Comparison of ENCODE assay signal across 36 cellular contexts in genomic region chr16:64181526-64181925, GRCh38.
"Had no signal": no experiment of that assay in that cellular context is flagged by ENCODE, and none has a peak within 500 bp of the region (broad histone marks: within the 10 kb centered on the region; RNA-seq: fewer than 3 reads in every experiment).

No MANE protein-coding gene starts in this region.

- H3K4me3 Mint-ChIP-seq: activated B cell treated with CpG ODN at 0.5 μM for 24 hours; activated CD4-positive, alpha-beta memory T cell treated with anti-CD3 and anti-CD28 coated beads for 36 hours; activated CD4-positive, alpha-beta T cell treated with anti-CD3 and anti-CD28 coated beads, Interleukin-2, amount 10 ng/mL, durations not matched to agents 24 days and 14 days; activated CD8-positive, alpha-beta T cell treated with anti-CD3 and anti-CD28 coated beads for 36 hours; activated naive CD4-positive, alpha-beta T cell treated with anti-CD3 and anti-CD28 coated beads, Interleukin-2, amount 10 ng/mL, durations not matched to agents 7 days and 5 days; activated naive CD4-positive, alpha-beta T cell treated with anti-CD3 and anti-CD28 coated beads, Interleukin-2, amount 50 U/mL, for 24 hours; activated naive CD8-positive, alpha-beta T cell; activated naive CD8-positive, alpha-beta T cell treated with anti-CD3 and anti-CD28 coated beads, Interleukin-2, amount 10 ng/mL, durations not matched to agents 7 days and 5 days; activated T-cell treated with anti-CD3 and anti-CD28 coated beads, Interleukin-2, amount 50 U/mL, for 4 hours; activated T-cell treated with anti-CD3 and anti-CD28 coated beads, Interleukin-2, amount 50 U/mL, for 72 hours; activated T-helper 1 cell treated with anti-CD3 and anti-CD28 coated beads, Interleukin-12 subunit alpha, Interleukin-12 subunit beta, Interleukin-2, Interleukin-4 antibody, amounts not matched to agents 30 ng/mL and 10 ng/mL and 1 ng/mL, durations not matched to agents 14 hours and 24 hours and 36 hours; activated T-helper 17 cell treated with anti-CD3 and anti-CD28 coated beads, Interleukin-2, amount 50 U/mL, for 72 hours; T-helper 1 cell treated with Interleukin-12 subunit alpha and Interleukin-12 subunit beta and Interleukin-4 antibody, amounts not matched to agents 30 μg/mL and 1 μg/mL, for 36 hours; T-helper 2 cell treated with Interferon-gamma antibody and Interleukin-4, amounts not matched to agents 5 μg/mL and 100 μg/mL, for 36 hours had no signal

- H3K4me1 Mint-ChIP-seq: activated B cell treated with CpG ODN at 0.5 μM for 24 hours; activated CD4-positive, alpha-beta T cell treated with anti-CD3 and anti-CD28 coated beads, Interleukin-2, amount 10 ng/mL, durations not matched to agents 24 days and 14 days; activated naive CD4-positive, alpha-beta T cell treated with anti-CD3 and anti-CD28 coated beads, Interleukin-2, amount 10 ng/mL, durations not matched to agents 7 days and 5 days; activated naive CD4-positive, alpha-beta T cell treated with anti-CD3 and anti-CD28 coated beads, Interleukin-2, amount 50 U/mL, for 24 hours; activated naive CD8-positive, alpha-beta T cell treated with anti-CD3 and anti-CD28 coated beads, Interleukin-2, amount 10 ng/mL, durations not matched to agents 7 days and 5 days; activated T-helper 17 cell treated with anti-CD3 and anti-CD28 coated beads, Interleukin-2, amount 50 U/mL, for 72 hours had no signal

- ATAC-seq: activated CD8-positive, alpha-beta T cell treated with anti-CD3 and anti-CD28 coated beads for 36 hours; activated T-cell treated with anti-CD3 and anti-CD28 coated beads, Interleukin-2, amount 50 U/mL, for 4 hours; activated T-cell treated with anti-CD3 and anti-CD28 coated beads, Interleukin-2, amount 50 U/mL, for 72 hours; activated T-helper 17 cell treated with anti-CD3 and anti-CD28 coated beads, Interleukin-2, amount 50 U/mL, for 72 hours; body of pancreas had no signal

- H3K27ac ChIP-seq: body of pancreas, brain microvascular endothelial cell, breast epithelium, VCaP had no signal

- H3K4me1 ChIP-seq: adrenal gland, body of pancreas, breast epithelium had no signal

- H3K27me3 ChIP-seq: adrenal gland, body of pancreas, brain microvascular endothelial cell, breast epithelium had no signal

- H3K27ac Mint-ChIP-seq: activated B cell treated with CpG ODN at 0.5 μM for 24 hours; activated CD4-positive, alpha-beta memory T cell treated with anti-CD3 and anti-CD28 coated beads for 36 hours; activated CD4-positive, alpha-beta T cell treated with anti-CD3 and anti-CD28 coated beads, Interleukin-2, amount 10 ng/mL, durations not matched to agents 24 days and 14 days; activated CD8-positive, alpha-beta T cell treated with anti-CD3 and anti-CD28 coated beads for 36 hours; activated naive CD4-positive, alpha-beta T cell treated with anti-CD3 and anti-CD28 coated beads, Interleukin-2, amount 10 ng/mL, durations not matched to agents 7 days and 5 days; activated naive CD4-positive, alpha-beta T cell treated with anti-CD3 and anti-CD28 coated beads, Interleukin-2, amount 50 U/mL, for 24 hours; activated naive CD8-positive, alpha-beta T cell; activated naive CD8-positive, alpha-beta T cell treated with anti-CD3 and anti-CD28 coated beads, Interleukin-2, amount 10 ng/mL, durations not matched to agents 7 days and 5 days; activated T-cell treated with anti-CD3 and anti-CD28 coated beads, Interleukin-2, amount 50 U/mL, for 72 hours; activated T-helper 1 cell treated with anti-CD3 and anti-CD28 coated beads, Interleukin-12 subunit alpha, Interleukin-12 subunit beta, Interleukin-2, Interleukin-4 antibody, amounts not matched to agents 30 ng/mL and 10 ng/mL and 1 ng/mL, durations not matched to agents 14 hours and 24 hours and 36 hours; activated T-helper 17 cell treated with anti-CD3 and anti-CD28 coated beads, Interleukin-2, amount 50 U/mL, for 72 hours; T-helper 1 cell treated with Interleukin-12 subunit alpha and Interleukin-12 subunit beta and Interleukin-4 antibody, amounts not matched to agents 30 μg/mL and 1 μg/mL, for 36 hours; T-helper 2 cell treated with Interferon-gamma antibody and Interleukin-4, amounts not matched to agents 5 μg/mL and 100 μg/mL, for 36 hours had no signal

- DNase-seq: activated B cell treated with CpG ODN at 0.5 μM for 24 hours; activated CD4-positive, alpha-beta memory T cell treated with anti-CD3 and anti-CD28 coated beads for 36 hours; activated CD4-positive, alpha-beta T cell treated with anti-CD3 and anti-CD28 coated beads for 4 hours; activated CD4-positive, alpha-beta T cell treated with anti-CD3 and anti-CD28 coated beads, Interleukin-2, amount 10 ng/mL, durations not matched to agents 24 days and 14 days; activated CD4-positive, alpha-beta T cell treated with anti-CD3 and anti-CD28 coated beads, Interleukin-2, amount 50 U/mL, for 1 hour; activated CD4-positive, alpha-beta T cell treated with anti-CD3 and anti-CD28 coated beads, Interleukin-2, amount 50 U/mL, for 4 hours; activated CD4-positive, CD25-positive, alpha-beta regulatory T cell treated with anti-CD3 and anti-CD28 coated beads, Interleukin-2, amount 50 U/mL, for 72 hours; activated CD8-positive, alpha-beta memory T cell treated with anti-CD3 and anti-CD28 coated beads, Interleukin-2, amount 50 U/mL, for 4 hours; activated CD8-positive, alpha-beta T cell treated with anti-CD3 and anti-CD28 coated beads for 36 hours; activated effector memory CD4-positive, alpha-beta T cell treated with anti-CD3 and anti-CD28 coated beads, Interleukin-2, amount 50 U/mL, for 16 hours; activated gamma-delta T cell treated with Interleukin-2 at 50 U/mL for 16 hours; activated naive CD4-positive, alpha-beta T cell treated with anti-CD3 and anti-CD28 coated beads, Interleukin-2, amount 10 ng/mL, durations not matched to agents 7 days and 5 days; activated naive CD4-positive, alpha-beta T cell treated with Interleukin-2 at 50 U/mL for 16 hours; activated naive CD8-positive, alpha-beta T cell treated with anti-CD3 and anti-CD28 coated beads, Interleukin-2, amount 10 ng/mL, durations not matched to agents 7 days and 5 days; activated T-cell treated with anti-CD3 and anti-CD28 coated beads for 4 hours; activated T-cell treated with anti-CD3 and anti-CD28 coated beads, Interleukin-2, amount 50 U/mL, for 1 hour; activated T-cell treated with anti-CD3 and anti-CD28 coated beads, Interleukin-2, amount 50 U/mL, for 4 hours; activated T-cell treated with anti-CD3 and anti-CD28 coated beads, Interleukin-2, amount 50 U/mL, for 72 hours; adrenal gland; amniotic stem cell; aorta; body of pancreas; brain microvascular endothelial cell; central memory CD4-positive, alpha-beta T cell; SW 1271; T-helper 1 cell; T-helper 2 cell; T-helper 9 cell had no signal

- H3K4me3 ChIP-seq: adrenal gland, body of pancreas, breast epithelium had no signal

- H3K36me3 Mint-ChIP-seq: activated CD4-positive, alpha-beta memory T cell treated with anti-CD3 and anti-CD28 coated beads for 36 hours; activated naive CD4-positive, alpha-beta T cell treated with anti-CD3 and anti-CD28 coated beads, Interleukin-2, amount 10 ng/mL, durations not matched to agents 7 days and 5 days; activated naive CD4-positive, alpha-beta T cell treated with anti-CD3 and anti-CD28 coated beads, Interleukin-2, amount 50 U/mL, for 24 hours; activated naive CD8-positive, alpha-beta T cell; activated naive CD8-positive, alpha-beta T cell treated with anti-CD3 and anti-CD28 coated beads, Interleukin-2, amount 10 ng/mL, durations not matched to agents 7 days and 5 days had no signal

- H3K27me3 Mint-ChIP-seq: activated B cell treated with CpG ODN at 0.5 μM for 24 hours; activated CD4-positive, alpha-beta memory T cell treated with anti-CD3 and anti-CD28 coated beads for 36 hours; activated CD4-positive, alpha-beta T cell treated with anti-CD3 and anti-CD28 coated beads, Interleukin-2, amount 10 ng/mL, durations not matched to agents 24 days and 14 days; activated CD8-positive, alpha-beta T cell treated with anti-CD3 and anti-CD28 coated beads for 36 hours; activated naive CD4-positive, alpha-beta T cell treated with anti-CD3 and anti-CD28 coated beads, Interleukin-2, amount 10 ng/mL, durations not matched to agents 7 days and 5 days; activated naive CD4-positive, alpha-beta T cell treated with anti-CD3 and anti-CD28 coated beads, Interleukin-2, amount 50 U/mL, for 24 hours; activated naive CD8-positive, alpha-beta T cell; activated naive CD8-positive, alpha-beta T cell treated with anti-CD3 and anti-CD28 coated beads, Interleukin-2, amount 10 ng/mL, durations not matched to agents 7 days and 5 days; activated T-helper 17 cell treated with anti-CD3 and anti-CD28 coated beads, Interleukin-2, amount 50 U/mL, for 72 hours had no signal

- H3K36me3 ChIP-seq: adrenal gland, brain microvascular endothelial cell, breast epithelium had no signal
